In the genomic region with DNA sequence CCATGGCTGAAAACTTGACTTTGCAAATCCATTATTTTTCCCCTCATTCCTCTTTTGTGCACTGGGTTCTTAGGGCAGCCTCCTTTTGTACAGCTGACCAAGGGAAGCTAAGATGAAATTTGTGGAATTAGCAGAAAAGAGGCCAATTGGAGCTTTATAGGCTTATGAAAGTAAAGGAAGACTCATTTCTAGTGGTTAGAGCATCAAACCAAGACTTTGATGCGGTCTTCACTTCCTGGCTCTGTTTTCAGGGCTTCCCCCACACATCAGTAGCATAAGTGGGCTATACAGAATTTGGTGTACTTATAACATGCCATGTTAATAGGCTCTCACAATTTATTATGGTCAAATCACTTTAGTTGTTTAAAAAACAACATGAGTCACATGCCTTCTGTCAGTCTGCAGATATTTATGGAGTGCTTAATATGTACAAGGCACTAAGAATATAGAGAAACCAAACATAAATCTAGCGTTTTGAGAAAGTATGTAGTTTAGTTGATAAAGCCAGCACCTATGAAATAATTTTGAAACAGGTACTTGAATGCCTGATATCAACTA, we compare ENCODE assay signal across 9 cellular contexts. TPM values are rescaled to one million over a fixed set of nuclear protein-coding genes. Genes with fewer than 3 reads are reported as not detected.
DNase-seq lines count a peak whose midpoint lies in the region; ATAC-seq and TF ChIP-seq lines count a peak whose summit lies in the region.
"Had no signal": no experiment of that assay in that cellular context is flagged by ENCODE, and none has a peak within 500 bp of the region (broad histone marks: within the 10 kb centered on the region; RNA-seq: fewer than 3 reads in every experiment).

No MANE protein-coding gene starts in this region.

- H3K4me3 ChIP-seq in DND-41 (ENCODE audit: low read depth in 1 of 2, low read length in 2 of 2): peak overlapping the region in 1 of 2 experiments; percentile 8; a peak in 2 of 4 replicates
- H3K4me3 ChIP-seq in SU-DHL-6 (ENCODE audit: insufficient read depth, low read length, poor library complexity, severe bottlenecking): peak overlapping the region; percentile 19
- no peak overlapping the region for H3K4me3 ChIP-seq in ascending aorta
- H3K4me3 ChIP-seq: right lobe of liver had no signal

- H3K9me2 ChIP-seq in SU-DHL-6 (replicated peaks; ENCODE audit: insufficient read depth, low read length): no peaks in the 10 kb centered on the region

- H4K20me1 ChIP-seq in DND-41 (ENCODE audit: insufficient read depth, low read length) (peaks cover 81% of the 10 kb centered on the region), SU-DHL-6 (ENCODE audit: low read depth, low read length) (peaks cover 72% of the 10 kb centered on the region)

- in situ Hi-C loops in ACHN (cut with HindIII; ENCODE audit: low pct_ligation_motif_present, low pct_unique_long_range_greater_than_20kb, low sequenced_read_pairs): no loop called here

- H3K79me2 ChIP-seq in DND-41 (ENCODE audit: insufficient read depth, low read length) (peaks cover 94% of the 10 kb centered on the region), SU-DHL-6 (ENCODE audit: insufficient read depth, low read length) (peaks cover 95% of the 10 kb centered on the region)

- DNase-seq in DND-41: peak; percentile 75
- DNase-seq in dedifferentiated amniotic fluid mesenchymal stem cell (ENCODE audit: extremely low spot score): no peak
- no peak for DNase-seq in ascending aorta (ENCODE audit: low spot score in 2 of 2)
- DNase-seq in ACHN: no peak
- no peak for DNase-seq in pons (ENCODE audit: low spot score)
- DNase-seq: right lobe of liver had no signal

- H3K4me1 ChIP-seq in DND-41 (ENCODE audit: insufficient read depth, low read length) (peaks cover 60% of the 10 kb centered on the region), ascending aorta (peaks cover 9 to 13% of the 10 kb centered on the region in 2 donors)

- H3K4me2 ChIP-seq in DND-41 (ENCODE audit: insufficient read depth, low read length): peak overlapping the region; percentile 54
- H3K4me2 ChIP-seq in SU-DHL-6 (ENCODE audit: low read depth, low read length, poor library complexity, severe bottlenecking): peak overlapping the region; percentile 82

- H3K27ac ChIP-seq in DND-41 (ENCODE audit: low read length) (peak overlapping the region; percentile 32), SU-DHL-6 (ENCODE audit: low read depth, low read length) (no peak overlapping the region), ascending aorta (no peak overlapping the region)
- H3K27ac ChIP-seq: right lobe of liver had no signal

- TF ChIP-seq CTCF in DND-41 (IDR thresholded peaks at IDR 0.05; ENCODE audit: borderline replicate concordance, extremely low read depth, low read length, poor library complexity, severe bottlenecking) (no peak), SU-DHL-6 (IDR thresholded peaks at IDR 0.05; ENCODE audit: insufficient read depth, low read length, poor library complexity, severe bottlenecking) (no peak), ascending aorta (IDR thresholded peaks at IDR 0.05) (no peak)

- no peak overlapping the region for H2AFZ ChIP-seq in DND-41 (ENCODE audit: low read depth, low read length)
- no peak overlapping the region for H2AFZ ChIP-seq in SU-DHL-6 (ENCODE audit: low read depth, low read length, severe bottlenecking)

- H3K9ac ChIP-seq in DND-41 (ENCODE audit: low read depth, low read length) (no peak overlapping the region), SU-DHL-6 (ENCODE audit: low read length) (no peak overlapping the region)

- no peaks in the 10 kb centered on the region for H3K9me3 ChIP-seq in DND-41 (ENCODE audit: insufficient read depth, low read length, severe bottlenecking)
- H3K9me3 ChIP-seq in SU-DHL-6 (ENCODE audit: insufficient read depth, low read length): no peaks in the 10 kb centered on the region
- no peaks in the 10 kb centered on the region for H3K9me3 ChIP-seq in ascending aorta
- H3K9me3 ChIP-seq: right lobe of liver had no signal

- intact Hi-C loops in ascending aorta (cut with DNase I): no loop called here

- H3K27me3 ChIP-seq in DND-41 (ENCODE audit: insufficient read depth, low read length, poor library complexity): no peaks in the 10 kb centered on the region
- no peaks in the 10 kb centered on the region for H3K27me3 ChIP-seq in SU-DHL-6 (ENCODE audit: low read length)
- H3K27me3 ChIP-seq in ascending aorta: no peaks in the 10 kb centered on the region
- H3K27me3 ChIP-seq: right lobe of liver had no signal

- no peaks in the 10 kb centered on the region for H3K36me3 ChIP-seq in DND-41 (ENCODE audit: insufficient read depth, low read length)
- H3K36me3 ChIP-seq in SU-DHL-6 (ENCODE audit: low read length): no peaks in the 10 kb centered on the region
- H3K36me3 ChIP-seq in ascending aorta: no peaks in the 10 kb centered on the region
- H3K36me3 ChIP-seq: right lobe of liver had no signal

- ATAC-seq in DND-41 (ENCODE audit: insufficient read depth, low read depth): peak; percentile 94
- ATAC-seq in GM18909 (IDR thresholded peaks at IDR 0.05; ENCODE audit: poor library complexity, unreplicated experiment): peak; percentile 88
- ATAC-seq in HG02798 (IDR thresholded peaks at IDR 0.05; ENCODE audit: poor library complexity, unreplicated experiment): peak; percentile 75
- ATAC-seq: right lobe of liver had no signal

- peaks cover 6% of the 10 kb centered on the region; the same call in 1 of the 2 replicates for H3F3A ChIP-seq in SU-DHL-6 (ENCODE audit: insufficient read depth)

RNA-seq across cellular contexts. Expression of a gene that starts 5.7 kb away (rescaled TPM):
- 90.4 TPM for total RNA-seq in ascending aorta
